ENCODE assay signal across 19 cellular contexts in genomic region chr16:89618114-89618999, GRCh38. TPM values are rescaled to one million over a fixed set of nuclear protein-coding genes. Genes with fewer than 3 reads are reported as not detected.
DNase-seq lines count a peak whose midpoint lies in the region; ATAC-seq, FAIRE-seq and TF ChIP-seq lines count a peak whose summit lies in the region.
"Had no signal": no experiment of that assay in that cellular context is flagged by ENCODE, and none has a peak within 500 bp of the region (broad histone marks: within the 10 kb centered on the region; RNA-seq: fewer than 3 reads in every experiment).

No MANE protein-coding gene starts in this region.

- H3K36me3 Mint-ChIP-seq in MCF 10A (ENCODE audit: insufficient read depth, unreplicated experiment) = no peaks in the 10 kb centered on the region
- H3K36me3 Mint-ChIP-seq in activated naive CD8-positive, alpha-beta T cell treated with anti-CD3 and anti-CD28 coated beads, Interleukin-2, amount 50 U/mL, for 24 hours (ENCODE audit: low read depth) = no peaks in the 10 kb centered on the region

- in situ Hi-C loops in mammary epithelial cell (cut with MboI; ENCODE audit: low sequenced_read_pairs in 2 of 2) = no loop called here

- H3K4me3 Mint-ChIP-seq in MCF 10A (ENCODE audit: unreplicated experiment) = no peak overlapping the region
- no peak overlapping the region for H3K4me3 Mint-ChIP-seq in activated naive CD8-positive, alpha-beta T cell treated with anti-CD3 and anti-CD28 coated beads, Interleukin-2, amount 50 U/mL, for 24 hours
- H3K4me3 Mint-ChIP-seq: T-helper 2 cell treated with Interferon-gamma antibody and Interleukin-4, amounts not matched to agents 5 μg/mL and 100 μg/mL, for 36 hours had no signal

- no peaks in the 10 kb centered on the region for H3K9me3 Mint-ChIP-seq in MCF 10A (ENCODE audit: unreplicated experiment)
- no peaks in the 10 kb centered on the region for H3K9me3 Mint-ChIP-seq in activated naive CD8-positive, alpha-beta T cell treated with anti-CD3 and anti-CD28 coated beads, Interleukin-2, amount 50 U/mL, for 24 hours

- FAIRE-seq in urothelium cell line (lab: Jason Lieb, UNC) = peak; percentile 5
- FAIRE-seq: colon, endometrium had no signal

- H3K27ac Mint-ChIP-seq in MCF 10A (ENCODE audit: low read depth, unreplicated experiment) = no peak overlapping the region
- H3K27ac Mint-ChIP-seq in activated naive CD8-positive, alpha-beta T cell treated with anti-CD3 and anti-CD28 coated beads, Interleukin-2, amount 50 U/mL, for 24 hours = no peak overlapping the region
- H3K27ac Mint-ChIP-seq: T-helper 2 cell treated with Interferon-gamma antibody and Interleukin-4, amounts not matched to agents 5 μg/mL and 100 μg/mL, for 36 hours had no signal

- 45% methylated on average over 11 of the region's 16 CpGs for WGBS in mammary epithelial cell (ENCODE audit: low coverage, missing lambda C conversion rate)

- dilution Hi-C loops in mammary epithelial cell (cut with HindIII; ENCODE audit: low sequenced_read_pairs) = no loop called here

- H3K4me1 ChIP-seq in mammary epithelial cell (ENCODE audit: insufficient read depth, low read length) = no peaks in the 10 kb centered on the region
- H3K4me1 ChIP-seq: foreskin keratinocyte had no signal

- DNase-seq in MCF 10A (ENCODE audit: unreplicated experiment) (peak; percentile 44), mammary epithelial cell (no peak), SK-N-MC (ENCODE audit: low read depth, low spot score) (peak; percentile 80), urothelium cell line (ENCODE audit: low spot score) (no peak), NCI-H146 treated with DMSO at 0.1 percent for 48 hours (lab: John Stamatoyannopoulos, UW; ENCODE audit: unreplicated experiment) (no peak)
- DNase-seq in activated naive CD8-positive, alpha-beta T cell treated with anti-CD3 and anti-CD28 coated beads, Interleukin-2, amount 50 U/mL, for 24 hours = no peak
- DNase-seq: activated CD4-positive, CD25-positive, alpha-beta regulatory T cell treated with anti-CD3 and anti-CD28 coated beads, Interleukin-2, amount 50 U/mL, for 72 hours; activated gamma-delta T cell; COR-L47; foreskin keratinocyte; left colon; NCI-H146; occipital lobe; right cardiac atrium; substantia nigra had no signal

- ATAC-seq in activated naive CD8-positive, alpha-beta T cell treated with anti-CD3 and anti-CD28 coated beads, Interleukin-2, amount 50 U/mL, for 24 hours = no peak
- ATAC-seq: foreskin keratinocyte, left colon, right cardiac atrium had no signal

- BruUV-seq in MCF 10A (replicated peaks; lab: Mats Ljungman, UMichigan) = no TSS peak
- BruUV-seq in mammary epithelial cell (replicated peaks; lab: Mats Ljungman, UMichigan) = no TSS peak

- H3K9ac ChIP-seq in mammary epithelial cell (ENCODE audit: insufficient read depth, low read length) (no peak overlapping the region), SK-N-MC (ENCODE audit: insufficient read length) (no peak overlapping the region)

- H3K27ac ChIP-seq in mammary epithelial cell (ENCODE audit: insufficient read depth, low read depth, low read length) (no peak overlapping the region), SK-N-MC (peak overlapping the region; percentile 91)
- H3K27ac ChIP-seq: foreskin keratinocyte, SJSA1 had no signal

- no peak overlapping the region for H2AFZ ChIP-seq in mammary epithelial cell (ENCODE audit: low read depth, low read length)

- no peaks in the 10 kb centered on the region for H3K36me3 ChIP-seq in mammary epithelial cell (ENCODE audit: insufficient read depth, low read length)
- no peaks in the 10 kb centered on the region for H3K36me3 ChIP-seq in SK-N-MC (ENCODE audit: insufficient read depth, low read length)
- H3K36me3 ChIP-seq: SJSA1 had no signal

- H3K4me2 ChIP-seq in mammary epithelial cell (ENCODE audit: insufficient read depth, low read depth, low read length) = no peak overlapping the region

- CTCF ChIA-PET in MCF 10A (lab: Yijun Ruan, JAX) = interaction anchor here (0.6 kb wide), 1 partner anchor 66 kb away, joined by 4 read pairs; no protein-coding TSS in a partner anchor
- CTCF ChIA-PET in mammary epithelial cell (lab: Charles Lee; ENCODE audit: low non-redundant PET) = no interaction called here

- H3K4me3 ChIP-seq in mammary epithelial cell (replicated peaks in 1 of 3; ENCODE audit: insufficient read depth in 1 of 3, low read depth in 2 of 3, low read length in 3 of 3) (no peak overlapping the region), SK-N-MC (no peak overlapping the region)
- H3K4me3 ChIP-seq: SJSA1 had no signal

- TF ChIP-seq CTCF in MCF 10A (IDR thresholded peaks at IDR 0.05; ENCODE audit: unreplicated experiment) (no peak), mammary epithelial cell (conservative IDR thresholded peaks at IDR 0.05 in 1 of 2, IDR thresholded peaks at IDR 0.05 in 1 of 2; ENCODE audit: extremely low read depth in 1 of 2, insufficient read depth in 1 of 2, low read depth in 1 of 2, low read length in 2 of 2) (no peak)

- H3K27me3 Mint-ChIP-seq in MCF 10A (ENCODE audit: insufficient read depth, unreplicated experiment) = peaks cover 24% of the 10 kb centered on the region
- H3K27me3 Mint-ChIP-seq in activated naive CD8-positive, alpha-beta T cell treated with anti-CD3 and anti-CD28 coated beads, Interleukin-2, amount 50 U/mL, for 24 hours = peaks cover 7% of the 10 kb centered on the region

- no peaks in the 10 kb centered on the region for H4K20me1 ChIP-seq in mammary epithelial cell (ENCODE audit: insufficient read depth, low read length)

- H3K9me3 ChIP-seq in mammary epithelial cell (replicated peaks; ENCODE audit: insufficient read depth, low read length) (no peaks in the 10 kb centered on the region), SK-N-MC (ENCODE audit: low read depth, low read length) (no peaks in the 10 kb centered on the region)
- H3K9me3 ChIP-seq: SJSA1 had no signal

- H3K4me1 Mint-ChIP-seq in MCF 10A (ENCODE audit: insufficient read depth, unreplicated experiment) = peaks cover 7% of the 10 kb centered on the region
- peaks cover 11% of the 10 kb centered on the region for H3K4me1 Mint-ChIP-seq in activated naive CD8-positive, alpha-beta T cell treated with anti-CD3 and anti-CD28 coated beads, Interleukin-2, amount 50 U/mL, for 24 hours

- POLR2A ChIA-PET in MCF 10A (lab: Yijun Ruan, JAX) = no interaction called here

- H3K27me3 ChIP-seq in mammary epithelial cell (ENCODE audit: insufficient read depth, low read length) = peaks cover 4% of the 10 kb centered on the region

- H3K79me2 ChIP-seq in mammary epithelial cell (ENCODE audit: insufficient read depth, low read length) = no peaks in the 10 kb centered on the region

- intact Hi-C loops in MCF 10A (cut with micrococcal nuclease) = no loop called here
- intact Hi-C loops in mammary epithelial cell (cut with micrococcal nuclease) = no loop called here

RNA-seq across cellular contexts. Expression of gene DPEP1, which starts 4.9 kb away (rescaled TPM):
- total RNA-seq in MCF 10A (2022) (0.29 and 0.82 TPM in 2 replicates), mammary epithelial cell (not detected)
- polyA plus RNA-seq in mammary epithelial cell = not detected
- not detected for polyA minus RNA-seq in mammary epithelial cell
- total RNA-seq: foreskin keratinocyte had no signal
- polyA plus RNA-seq: foreskin keratinocyte had no signal

RNA-seq across cellular contexts. Expression of gene CHMP1A, which starts 39.2 kb away (rescaled TPM):
- 59.7 and 62.4 TPM in 2 replicates for total RNA-seq in MCF 10A (2022)
- 100 to 1,000 TPM in 1 of 2 donors, 10 to 100 TPM in 1; 99.1 to 104 TPM for total RNA-seq in mammary epithelial cell
- polyA plus RNA-seq in mammary epithelial cell = 94.9 TPM
- polyA minus RNA-seq in mammary epithelial cell = 53.5 TPM

RNA-seq across cellular contexts. Expression of gene SPATA33, which starts 39.3 kb away (rescaled TPM):
- 7.2 and 9.5 TPM in 2 replicates for total RNA-seq in MCF 10A (2022)
- 10 to 100 TPM in 1 of 2 donors, 1 to 10 TPM in 1; 2.2 to 11.2 TPM for total RNA-seq in mammary epithelial cell
- polyA plus RNA-seq in mammary epithelial cell = 6.4 TPM
- polyA minus RNA-seq in mammary epithelial cell = 3.5 TPM

RNA-seq across cellular contexts. Expression of gene CPNE7, which starts 42.8 kb away (rescaled TPM):
- total RNA-seq in MCF 10A (2022) = 86.8 and 92.4 TPM in 2 replicates
- total RNA-seq in mammary epithelial cell = 1 to 10 TPM in 1 of 2 donors, not detected in 1; 2.1 TPM
- polyA plus RNA-seq in mammary epithelial cell = 1.2 TPM
- polyA minus RNA-seq in mammary epithelial cell = 18.1 TPM
- total RNA-seq: right cardiac atrium had no signal
- polyA plus RNA-seq: right cardiac atrium had no signal

RNA-seq across cellular contexts. Expression of gene RPL13, which starts 57.9 kb away (rescaled TPM):
- total RNA-seq in MCF 10A (2022) (3,133 and 3,148 TPM in 2 replicates), mammary epithelial cell (1,000 to 10,000 TPM; 1,876 to 2,450 TPM)
- polyA plus RNA-seq in mammary epithelial cell = 2,937 TPM
- 730 TPM for polyA minus RNA-seq in mammary epithelial cell

Comparison
In these comparisons a context has a peak if more than half of its experiments do, and no peak if none do; other contexts are left out.
1. DNase-seq: peak in MCF 10A (single experiment) and SK-N-MC (single experiment); none in mammary epithelial cell (single experiment), urothelium cell line (single experiment), activated naive CD8-positive, alpha-beta T cell treated with anti-CD3 and anti-CD28 coated beads, Interleukin-2, amount 50 U/mL, for 24 hours (single experiment) and NCI-H146 treated with DMSO at 0.1 percent for 48 hours (single experiment).